In the genomic region with DNA sequence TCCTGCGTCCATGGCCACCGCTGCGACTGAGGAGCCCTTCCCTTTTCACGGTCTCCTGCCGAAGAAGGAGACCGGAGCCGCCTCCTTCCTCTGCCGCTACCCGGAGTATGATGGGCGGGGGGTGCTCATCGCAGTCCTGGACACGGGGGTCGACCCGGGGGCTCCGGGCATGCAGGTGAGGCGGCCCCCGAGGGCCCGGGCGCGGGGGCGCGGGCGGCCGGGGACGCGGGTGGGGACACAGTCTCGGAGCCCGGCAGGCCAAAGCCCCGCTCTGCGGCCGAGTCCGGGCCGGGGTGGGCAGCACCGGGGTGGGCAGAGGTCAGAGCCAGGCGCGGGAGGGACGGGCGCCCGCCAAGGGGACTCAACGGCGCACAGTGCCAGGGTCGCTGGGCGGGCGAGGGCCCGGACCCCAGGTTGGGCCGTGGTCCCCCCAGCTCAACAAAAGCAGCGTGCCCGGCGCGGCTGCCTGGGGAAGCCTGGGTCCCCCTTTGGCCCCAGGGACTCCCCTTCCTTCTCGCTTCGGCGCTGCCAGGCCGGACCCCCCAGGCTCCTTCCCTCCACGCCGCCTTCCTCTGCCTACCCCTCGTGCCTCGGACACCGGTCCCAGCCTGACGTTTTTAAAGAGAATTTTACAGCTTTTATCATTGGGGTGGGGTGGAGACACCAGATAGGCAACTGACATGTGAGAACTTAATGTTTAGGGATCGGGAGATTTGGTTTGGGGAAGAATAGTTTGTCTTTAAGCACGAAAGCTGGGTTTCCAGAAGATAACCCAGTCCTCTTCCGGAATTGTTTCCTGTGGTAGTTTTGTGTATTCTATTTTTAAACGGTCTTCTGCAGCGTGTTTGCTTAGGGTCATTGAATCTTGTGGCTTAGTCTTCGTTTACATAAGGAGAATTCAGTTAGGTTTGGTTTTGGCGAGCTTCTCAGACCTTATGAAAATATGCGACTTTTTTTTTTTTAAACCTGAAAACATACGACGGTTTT, we compare ENCODE assay signal across 8 cellular contexts. TPM values are rescaled to one million over a fixed set of nuclear protein-coding genes. Genes with fewer than 3 reads are reported as not detected.
DNase-seq lines count a peak whose midpoint lies in the region; ATAC-seq and TF ChIP-seq lines count a peak whose summit lies in the region.

No MANE protein-coding gene starts in this region.

- peaks cover 5 to 33% of the 10 kb centered on the region in 2 donors for H3K36me3 Mint-ChIP-seq in CD4-positive, alpha-beta memory T cell

- H2AFZ ChIP-seq in mammary epithelial cell (ENCODE audit: low read depth, low read length), result peak overlapping the region; percentile 82

- peak overlapping the region; percentile 85 for H3K9ac ChIP-seq in mammary epithelial cell (ENCODE audit: insufficient read depth, low read length)

- CTCF ChIA-PET in CD4-positive, alpha-beta memory T cell (lab: Charles Lee; ENCODE audit: partially characterized antibody), result interaction anchor here (1.3 to 9.6 kb wide), 6 partner anchors 8 to 250 kb away, joined by 3 to 122 read pairs (median 5); a partner anchor contains a TSS
- CTCF ChIA-PET in mammary epithelial cell (lab: Charles Lee; ENCODE audit: low non-redundant PET), result no interaction called here

- peak overlapping the region; percentile 71 for H3K4me2 ChIP-seq in mammary epithelial cell (ENCODE audit: insufficient read depth, low read depth, low read length)

- POLR2A ChIA-PET in CD4-positive, alpha-beta memory T cell (lab: Charles Lee; ENCODE audit: partially characterized antibody), result interaction anchor here (1.0 to 11.3 kb wide), 19 partner anchors 9 to 249 kb away, joined by 3 to 444 read pairs (median 8); a partner anchor contains a TSS

- TF ChIP-seq CTCF in mammary epithelial cell (conservative IDR thresholded peaks at IDR 0.05 in 1 of 2, IDR thresholded peaks at IDR 0.05 in 1 of 2; ENCODE audit: extremely low read depth in 1 of 2, insufficient read depth in 1 of 2, low read depth in 1 of 2, low read length in 2 of 2), result no peak
- TF ChIP-seq CTCF in kidney epithelial cell (IDR thresholded peaks at IDR 0.05; ENCODE audit: insufficient read depth, low read length, poor library complexity, severe bottlenecking), result no peak

- H3K4me3 ChIP-seq in CD4-positive, alpha-beta memory T cell (ENCODE audit: low read length in 2 of 2), result peak overlapping the region; percentile 78 to 96
- H3K4me3 ChIP-seq in mammary epithelial cell (replicated peaks in 1 of 3; ENCODE audit: insufficient read depth in 1 of 3, low read depth in 2 of 3, low read length in 3 of 3) (peak overlapping the region; percentile 81 to 97 (median 91)), kidney epithelial cell (ENCODE audit: low read depth, low read length) (peak overlapping the region; percentile 58)

- H3K9me3 Mint-ChIP-seq in CD4-positive, alpha-beta memory T cell, result peaks cover 0 to 2% (median 0%) of the 10 kb centered on the region in 8 donors

- H3K4me3 Mint-ChIP-seq in CD4-positive, alpha-beta memory T cell, result peak overlapping the region; percentile 97 to 99 (median 98)

- H3K27ac ChIP-seq in CD4-positive, alpha-beta memory T cell (ENCODE audit: low read depth, low read length), result peak overlapping the region; percentile 93
- H3K27ac ChIP-seq in mammary epithelial cell (ENCODE audit: insufficient read depth, low read depth, low read length), result peak overlapping the region; percentile 94

- 2% methylated on average over 18 of the region's 70 CpGs for WGBS in mammary epithelial cell (ENCODE audit: low coverage, missing lambda C conversion rate)

- H3K27me3 Mint-ChIP-seq in CD4-positive, alpha-beta memory T cell, result no peaks in the 10 kb centered on the region

- peak; percentile 11 to 48 (median 17) for DNase-seq in CD4-positive, alpha-beta memory T cell
- peak; percentile 31 for DNase-seq in SKM-1 (lab: John Stamatoyannopoulos, UW; ENCODE audit: unreplicated experiment)
- peak; percentile 18 for DNase-seq in mammary epithelial cell
- DNase-seq in kidney epithelial cell (ENCODE audit: low read depth), result no peak
- peak; percentile 22 for DNase-seq in stimulated activated CD4-positive, alpha-beta T cell treated with anti-CD3 and anti-CD28 coated beads, Interleukin-4, amount 100 ng/mL, for 1 hour
- no peak for DNase-seq in NCI-H524 treated with DMSO at 0.1 percent for 48 hours (lab: John Stamatoyannopoulos, UW)

- ATAC-seq in GM19351 (IDR thresholded peaks at IDR 0.05; ENCODE audit: unreplicated experiment) (peak; percentile 24), HG03354 (IDR thresholded peaks at IDR 0.05; ENCODE audit: poor library complexity, severe bottlenecking, unreplicated experiment) (peak; percentile 26)

- intact Hi-C loops in CD4-positive, alpha-beta memory T cell (cut with micrococcal nuclease), result loop anchor here (2.0 kb wide), 2 partner anchors 17 to 203 kb away; no protein-coding TSS in a partner anchor
- intact Hi-C loops in mammary epithelial cell (cut with micrococcal nuclease), result no loop called here

- H3K36me3 ChIP-seq in CD4-positive, alpha-beta memory T cell (ENCODE audit: insufficient read depth, low read length), result no peaks in the 10 kb centered on the region
- no peaks in the 10 kb centered on the region for H3K36me3 ChIP-seq in mammary epithelial cell (ENCODE audit: insufficient read depth, low read length)
- no peaks in the 10 kb centered on the region for H3K36me3 ChIP-seq in kidney epithelial cell (ENCODE audit: control insufficient read depth, insufficient read depth, low read length)

- in situ Hi-C loops in mammary epithelial cell (cut with MboI; ENCODE audit: low sequenced_read_pairs in 2 of 2), result loop anchor here (5.0 to 10.0 kb wide), 2 partner anchors 125 to 127 kb away; no protein-coding TSS in a partner anchor

- no peaks in the 10 kb centered on the region for H3K27me3 ChIP-seq in CD4-positive, alpha-beta memory T cell (ENCODE audit: insufficient read depth, low read length)
- H3K27me3 ChIP-seq in mammary epithelial cell (ENCODE audit: insufficient read depth, low read length), result no peaks in the 10 kb centered on the region
- no peaks in the 10 kb centered on the region for H3K27me3 ChIP-seq in kidney epithelial cell (ENCODE audit: control insufficient read depth, insufficient read depth, low read length)

- peaks cover 70% of the 10 kb centered on the region for H3K79me2 ChIP-seq in mammary epithelial cell (ENCODE audit: insufficient read depth, low read length)

- peaks cover 53 to 84% (median 63%) of the 10 kb centered on the region in 4 donors for H3K4me1 Mint-ChIP-seq in CD4-positive, alpha-beta memory T cell

- H3K4me1 ChIP-seq in CD4-positive, alpha-beta memory T cell (ENCODE audit: insufficient read depth, low read length), result peaks cover 70% of the 10 kb centered on the region
- H3K4me1 ChIP-seq in mammary epithelial cell (ENCODE audit: insufficient read depth, low read length), result peaks cover 17% of the 10 kb centered on the region

- dilution Hi-C loops in mammary epithelial cell (cut with HindIII; ENCODE audit: low sequenced_read_pairs), result no loop called here

- H4K20me1 ChIP-seq in mammary epithelial cell (ENCODE audit: insufficient read depth, low read length), result no peaks in the 10 kb centered on the region

- BruUV-seq in mammary epithelial cell (replicated peaks; lab: Mats Ljungman, UMichigan), result no TSS peak

- no peaks in the 10 kb centered on the region for H3K9me3 ChIP-seq in CD4-positive, alpha-beta memory T cell (ENCODE audit: control insufficient read depth in 1 of 2, low read length in 2 of 2)
- no peaks in the 10 kb centered on the region for H3K9me3 ChIP-seq in mammary epithelial cell (replicated peaks; ENCODE audit: insufficient read depth, low read length)

- peak overlapping the region; percentile 99 to 100 (median 100) for H3K27ac Mint-ChIP-seq in CD4-positive, alpha-beta memory T cell

RNA-seq across cellular contexts. Expression of a gene that starts 0.5 kb away (rescaled TPM):
- total RNA-seq in CD4-positive, alpha-beta memory T cell, result 100 to 1,000 TPM; 117 TPM
- 10 to 100 TPM; 42.8 to 57.8 TPM for polyA plus RNA-seq in CD4-positive, alpha-beta memory T cell
- total RNA-seq in mammary epithelial cell, result 10 to 100 TPM; 42.8 to 46.5 TPM
- polyA plus RNA-seq in mammary epithelial cell, result 19.2 TPM
- polyA minus RNA-seq in mammary epithelial cell, result 37.5 TPM
- total RNA-seq in kidney epithelial cell, result 46.8 and 51.4 TPM in 2 replicates

Comparison
In these comparisons a context has a peak if more than half of its experiments do, and no peak if none do; other contexts are left out.
1. DNase-seq: peak in CD4-positive, alpha-beta memory T cell (5 of 5), SKM-1 (single experiment), mammary epithelial cell (single experiment) and stimulated activated CD4-positive, alpha-beta T cell treated with anti-CD3 and anti-CD28 coated beads, Interleukin-4, amount 100 ng/mL, for 1 hour (single experiment); none in kidney epithelial cell (single experiment) and NCI-H524 treated with DMSO at 0.1 percent for 48 hours (single experiment).
2. Peak in every context shown above with its lines, with median percentiles within 50 percentile points of each other: H3K4me3 ChIP-seq.